In genomic region chr14:79890527-79890926, GRCh38 we compare ENCODE assay signal across 18 cellular contexts.
"Had no signal": no experiment of that assay in that cellular context is flagged by ENCODE, and none has a peak within 500 bp of the region (broad histone marks: within the 10 kb centered on the region; RNA-seq: fewer than 3 reads in every experiment).

No MANE protein-coding gene starts in this region.

- H3K4me3 Mint-ChIP-seq: immature natural killer cell; mesothelial cell of epicardium; naive thymus-derived CD4-positive, alpha-beta T cell had no signal

- ATAC-seq: foreskin keratinocyte; gastroesophageal sphincter; heart left ventricle; left lung; left ventricle myocardium superior; lower lobe of right lung; naive thymus-derived CD4-positive, alpha-beta T cell had no signal

- H3K9me3 Mint-ChIP-seq: mesothelial cell of epicardium had no signal

- H3K27ac Mint-ChIP-seq: immature natural killer cell; mesothelial cell of epicardium; naive thymus-derived CD4-positive, alpha-beta T cell had no signal

- H3K36me3 Mint-ChIP-seq: immature natural killer cell; mesothelial cell of epicardium; naive thymus-derived CD4-positive, alpha-beta T cell had no signal

- DNase-seq: dermis blood vessel endothelial cell; dorsolateral prefrontal cortex; effector CD4-positive, alpha-beta T cell; effector memory CD4-positive, alpha-beta T cell; foreskin keratinocyte; heart left ventricle; hypothalamus; immature natural killer cell; islet precursor cell; kidney; kidney glomerular epithelial cell; left lung; left ventricle myocardium superior; lower lobe of right lung; mesenchymal stem cell; naive thymus-derived CD4-positive, alpha-beta T cell had no signal

- H3K27me3 Mint-ChIP-seq: naive thymus-derived CD4-positive, alpha-beta T cell had no signal

- H3K4me1 Mint-ChIP-seq: immature natural killer cell; mesothelial cell of epicardium; naive thymus-derived CD4-positive, alpha-beta T cell had no signal
